Comparison of ENCODE assay signal across 1 cellular context in genomic region chr6:27757307-27757706, GRCh38.
TF ChIP-seq lines count a peak whose summit lies in the region.

No MANE protein-coding gene starts in this region.

TF ChIP-seq in GM12878, 131 proteins besides CTCF, POLR2A, EP300 and RAD21 (continued from another document and continues in another):
- TF ChIP-seq, protein P1, sequence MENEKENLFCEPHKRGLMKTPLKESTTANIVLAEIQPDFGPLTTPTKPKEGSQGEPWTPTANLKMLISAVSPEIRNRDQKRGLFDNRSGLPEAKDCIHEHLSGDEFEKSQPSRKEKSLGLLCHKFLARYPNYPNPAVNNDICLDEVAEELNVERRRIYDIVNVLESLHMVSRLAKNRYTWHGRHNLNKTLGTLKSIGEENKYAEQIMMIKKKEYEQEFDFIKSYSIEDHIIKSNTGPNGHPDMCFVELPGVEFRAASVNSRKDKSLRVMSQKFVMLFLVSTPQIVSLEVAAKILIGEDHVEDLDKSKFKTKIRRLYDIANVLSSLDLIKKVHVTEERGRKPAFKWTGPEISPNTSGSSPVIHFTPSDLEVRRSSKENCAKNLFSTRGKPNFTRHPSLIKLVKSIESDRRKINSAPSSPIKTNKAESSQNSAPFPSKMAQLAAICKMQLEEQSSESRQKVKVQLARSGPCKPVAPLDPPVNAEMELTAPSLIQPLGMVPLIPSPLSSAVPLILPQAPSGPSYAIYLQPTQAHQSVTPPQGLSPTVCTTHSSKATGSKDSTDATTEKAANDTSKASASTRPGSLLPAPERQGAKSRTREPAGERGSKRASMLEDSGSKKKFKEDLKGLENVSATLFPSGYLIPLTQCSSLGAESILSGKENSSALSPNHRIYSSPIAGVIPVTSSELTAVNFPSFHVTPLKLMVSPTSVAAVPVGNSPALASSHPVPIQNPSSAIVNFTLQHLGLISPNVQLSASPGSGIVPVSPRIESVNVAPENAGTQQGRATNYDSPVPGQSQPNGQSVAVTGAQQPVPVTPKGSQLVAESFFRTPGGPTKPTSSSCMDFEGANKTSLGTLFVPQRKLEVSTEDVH (IDR thresholded peaks at IDR 0.05; ENCODE audit: low read depth, partially characterized antibody) = no peak
- TF ChIP-seq FOXK2 (IDR thresholded peaks at IDR 0.05) (no peak), MTA2 (IDR thresholded peaks at IDR 0.05; ENCODE audit: low read depth) (peak; percentile 33; the same call in 1 of the 2 replicates), CHD2 (IDR thresholded peaks at IDR 0.05; ENCODE audit: borderline replicate concordance, low read depth, low read length) (peak; percentile 75; the same call in 1 of the 2 replicates), TCF12 (IDR thresholded peaks at IDR 0.05; ENCODE audit: low read depth, low read length) (0 out of 2 replicates have a peak, but pooled peaks have one; percentile 14), BMI1 (IDR thresholded peaks at IDR 0.05; ENCODE audit: borderline replicate concordance) (no peak), PBX3 (IDR thresholded peaks at IDR 0.05; ENCODE audit: insufficient replicate concordance, low read depth, low read length) (no peak), ESRRA (IDR thresholded peaks at IDR 0.05; ENCODE audit: low read length) (no peak), TCF7 (IDR thresholded peaks at IDR 0.05; ENCODE audit: borderline replicate concordance) (no peak), HDGF (IDR thresholded peaks at IDR 0.05) (peak; percentile 71; the same call in 1 of the 2 replicates), IKZF2 (IDR thresholded peaks at IDR 0.05) (peak; percentile 59 to 69; a peak in 3 of 4 replicates), POU2F2 (IDR thresholded peaks at IDR 0.05; ENCODE audit: borderline replicate concordance, low read depth, low read length) (no peak), ZNF207 (IDR thresholded peaks at IDR 0.05; ENCODE audit: borderline replicate concordance) (0 out of 2 replicates have a peak, but pooled peaks have one; percentile 49), STAT3 (IDR thresholded peaks at IDR 0.05; ENCODE audit: low read depth, low read length) (no peak), GATAD2B (conservative IDR thresholded peaks at IDR 0.05; ENCODE audit: low read depth) (peak; percentile 79), MAX (IDR thresholded peaks at IDR 0.05; ENCODE audit: low read depth, low read length) (peak; percentile 39; the same call in 1 of the 2 replicates), NR2F1 (conservative IDR thresholded peaks at IDR 0.05) (peak; percentile 60), KLF5 (IDR thresholded peaks at IDR 0.05; ENCODE audit: partially characterized antibody) (no peak), DPF2 (IDR thresholded peaks at IDR 0.05) (peak; percentile 48; the same call in 1 of the 2 replicates), USF2 (IDR thresholded peaks at IDR 0.05; ENCODE audit: borderline replicate concordance, low read depth, low read length) (no peak), HCFC1 (IDR thresholded peaks at IDR 0.05; ENCODE audit: low read length) (no peak; the same call in 1 of the 2 replicates), POLR2AphosphoS5 (IDR thresholded peaks at IDR 0.05; ENCODE audit: low read length) (peak; percentile 40; the same call in 1 of the 2 replicates), CBX3 (IDR thresholded peaks at IDR 0.05; ENCODE audit: borderline replicate concordance, low read depth) (no peak), EED (IDR thresholded peaks at IDR 0.05; ENCODE audit: low read depth) (no peak), MYC (IDR thresholded peaks at IDR 0.05; ENCODE audit: insufficient read depth, insufficient read length, insufficient replicate concordance, low read length, severe bottlenecking) (no peak), NFIC (IDR thresholded peaks at IDR 0.05; ENCODE audit: low read depth, low read length) (no peak), SUPT20H (IDR thresholded peaks at IDR 0.05; ENCODE audit: borderline replicate concordance, control insufficient read depth, low read depth, low read length) (no peak), KDM1A (IDR thresholded peaks at IDR 0.05; ENCODE audit: borderline replicate concordance) (no peak), ELK1 (IDR thresholded peaks at IDR 0.05; ENCODE audit: low read depth, low read length) (no peak), FOXM1 (IDR thresholded peaks at IDR 0.05; ENCODE audit: low read depth, low read length) (no peak), YBX1 (IDR thresholded peaks at IDR 0.05) (no peak), POLR2AphosphoS2 (IDR thresholded peaks at IDR 0.05; ENCODE audit: low read depth, low read length) (peak; percentile 61; the same call in 1 of the 2 replicates), MEF2A (IDR thresholded peaks at IDR 0.05; ENCODE audit: insufficient read depth, low read depth, low read length) (no peak), BRCA1 (IDR thresholded peaks at IDR 0.05; ENCODE audit: low read depth, low read length) (no peak), CHD4 (IDR thresholded peaks at IDR 0.05) (no peak), SIN3A (IDR thresholded peaks at IDR 0.05; ENCODE audit: low read depth, low read length) (no peak), IRF4 (IDR thresholded peaks at IDR 0.05; ENCODE audit: low read depth, low read length) (no peak), EGR1 (IDR thresholded peaks at IDR 0.05; ENCODE audit: borderline replicate concordance in 1 of 2, low read depth in 2 of 2, low read length in 2 of 2) (peak in 1 of 2 experiments; percentile 53; a peak in 1 of 3 replicates)
- TF ChIP-seq, protein P2, sequence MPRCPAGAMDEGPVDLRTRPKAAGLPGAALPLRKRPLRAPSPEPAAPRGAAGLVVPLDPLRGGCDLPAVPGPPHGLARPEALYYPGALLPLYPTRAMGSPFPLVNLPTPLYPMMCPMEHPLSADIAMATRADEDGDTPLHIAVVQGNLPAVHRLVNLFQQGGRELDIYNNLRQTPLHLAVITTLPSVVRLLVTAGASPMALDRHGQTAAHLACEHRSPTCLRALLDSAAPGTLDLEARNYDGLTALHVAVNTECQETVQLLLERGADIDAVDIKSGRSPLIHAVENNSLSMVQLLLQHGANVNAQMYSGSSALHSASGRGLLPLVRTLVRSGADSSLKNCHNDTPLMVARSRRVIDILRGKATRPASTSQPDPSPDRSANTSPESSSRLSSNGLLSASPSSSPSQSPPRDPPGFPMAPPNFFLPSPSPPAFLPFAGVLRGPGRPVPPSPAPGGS (IDR thresholded peaks at IDR 0.05; ENCODE audit: borderline replicate concordance, insufficient read depth, low read depth, low read length, poor library complexity, severe bottlenecking) = no peak
- TF ChIP-seq, protein P3, sequence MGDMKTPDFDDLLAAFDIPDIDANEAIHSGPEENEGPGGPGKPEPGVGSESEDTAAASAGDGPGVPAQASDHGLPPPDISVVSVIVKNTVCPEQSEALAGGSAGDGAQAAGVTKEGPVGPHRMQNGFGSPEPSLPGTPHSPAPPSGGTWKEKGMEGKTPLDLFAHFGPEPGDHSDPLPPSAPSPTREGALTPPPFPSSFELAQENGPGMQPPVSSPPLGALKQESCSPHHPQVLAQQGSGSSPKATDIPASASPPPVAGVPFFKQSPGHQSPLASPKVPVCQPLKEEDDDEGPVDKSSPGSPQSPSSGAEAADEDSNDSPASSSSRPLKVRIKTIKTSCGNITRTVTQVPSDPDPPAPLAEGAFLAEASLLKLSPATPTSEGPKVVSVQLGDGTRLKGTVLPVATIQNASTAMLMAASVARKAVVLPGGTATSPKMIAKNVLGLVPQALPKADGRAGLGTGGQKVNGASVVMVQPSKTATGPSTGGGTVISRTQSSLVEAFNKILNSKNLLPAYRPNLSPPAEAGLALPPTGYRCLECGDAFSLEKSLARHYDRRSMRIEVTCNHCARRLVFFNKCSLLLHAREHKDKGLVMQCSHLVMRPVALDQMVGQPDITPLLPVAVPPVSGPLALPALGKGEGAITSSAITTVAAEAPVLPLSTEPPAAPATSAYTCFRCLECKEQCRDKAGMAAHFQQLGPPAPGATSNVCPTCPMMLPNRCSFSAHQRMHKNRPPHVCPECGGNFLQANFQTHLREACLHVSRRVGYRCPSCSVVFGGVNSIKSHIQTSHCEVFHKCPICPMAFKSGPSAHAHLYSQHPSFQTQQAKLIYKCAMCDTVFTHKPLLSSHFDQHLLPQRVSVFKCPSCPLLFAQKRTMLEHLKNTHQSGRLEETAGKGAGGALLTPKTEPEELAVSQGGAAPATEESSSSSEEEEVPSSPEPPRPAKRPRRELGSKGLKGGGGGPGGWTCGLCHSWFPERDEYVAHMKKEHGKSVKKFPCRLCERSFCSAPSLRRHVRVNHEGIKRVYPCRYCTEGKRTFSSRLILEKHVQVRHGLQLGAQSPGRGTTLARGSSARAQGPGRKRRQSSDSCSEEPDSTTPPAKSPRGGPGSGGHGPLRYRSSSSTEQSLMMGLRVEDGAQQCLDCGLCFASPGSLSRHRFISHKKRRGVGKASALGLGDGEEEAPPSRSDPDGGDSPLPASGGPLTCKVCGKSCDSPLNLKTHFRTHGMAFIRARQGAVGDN (IDR thresholded peaks at IDR 0.05) = peak; percentile 78; the same call in 1 of the 2 replicates
- TF ChIP-seq, protein P4, sequence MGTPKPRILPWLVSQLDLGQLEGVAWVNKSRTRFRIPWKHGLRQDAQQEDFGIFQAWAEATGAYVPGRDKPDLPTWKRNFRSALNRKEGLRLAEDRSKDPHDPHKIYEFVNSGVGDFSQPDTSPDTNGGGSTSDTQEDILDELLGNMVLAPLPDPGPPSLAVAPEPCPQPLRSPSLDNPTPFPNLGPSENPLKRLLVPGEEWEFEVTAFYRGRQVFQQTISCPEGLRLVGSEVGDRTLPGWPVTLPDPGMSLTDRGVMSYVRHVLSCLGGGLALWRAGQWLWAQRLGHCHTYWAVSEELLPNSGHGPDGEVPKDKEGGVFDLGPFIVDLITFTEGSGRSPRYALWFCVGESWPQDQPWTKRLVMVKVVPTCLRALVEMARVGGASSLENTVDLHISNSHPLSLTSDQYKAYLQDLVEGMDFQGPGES (IDR thresholded peaks at IDR 0.05) = 0 out of 2 replicates have a peak, but pooled peaks have one; percentile 11
- TF ChIP-seq, protein P5, sequence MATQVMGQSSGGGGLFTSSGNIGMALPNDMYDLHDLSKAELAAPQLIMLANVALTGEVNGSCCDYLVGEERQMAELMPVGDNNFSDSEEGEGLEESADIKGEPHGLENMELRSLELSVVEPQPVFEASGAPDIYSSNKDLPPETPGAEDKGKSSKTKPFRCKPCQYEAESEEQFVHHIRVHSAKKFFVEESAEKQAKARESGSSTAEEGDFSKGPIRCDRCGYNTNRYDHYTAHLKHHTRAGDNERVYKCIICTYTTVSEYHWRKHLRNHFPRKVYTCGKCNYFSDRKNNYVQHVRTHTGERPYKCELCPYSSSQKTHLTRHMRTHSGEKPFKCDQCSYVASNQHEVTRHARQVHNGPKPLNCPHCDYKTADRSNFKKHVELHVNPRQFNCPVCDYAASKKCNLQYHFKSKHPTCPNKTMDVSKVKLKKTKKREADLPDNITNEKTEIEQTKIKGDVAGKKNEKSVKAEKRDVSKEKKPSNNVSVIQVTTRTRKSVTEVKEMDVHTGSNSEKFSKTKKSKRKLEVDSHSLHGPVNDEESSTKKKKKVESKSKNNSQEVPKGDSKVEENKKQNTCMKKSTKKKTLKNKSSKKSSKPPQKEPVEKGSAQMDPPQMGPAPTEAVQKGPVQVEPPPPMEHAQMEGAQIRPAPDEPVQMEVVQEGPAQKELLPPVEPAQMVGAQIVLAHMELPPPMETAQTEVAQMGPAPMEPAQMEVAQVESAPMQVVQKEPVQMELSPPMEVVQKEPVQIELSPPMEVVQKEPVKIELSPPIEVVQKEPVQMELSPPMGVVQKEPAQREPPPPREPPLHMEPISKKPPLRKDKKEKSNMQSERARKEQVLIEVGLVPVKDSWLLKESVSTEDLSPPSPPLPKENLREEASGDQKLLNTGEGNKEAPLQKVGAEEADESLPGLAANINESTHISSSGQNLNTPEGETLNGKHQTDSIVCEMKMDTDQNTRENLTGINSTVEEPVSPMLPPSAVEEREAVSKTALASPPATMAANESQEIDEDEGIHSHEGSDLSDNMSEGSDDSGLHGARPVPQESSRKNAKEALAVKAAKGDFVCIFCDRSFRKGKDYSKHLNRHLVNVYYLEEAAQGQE (IDR thresholded peaks at IDR 0.05; ENCODE audit: low read depth, low read length) = no peak
